Comparison of ENCODE assay signal across 22 cellular contexts in the genomic region with DNA sequence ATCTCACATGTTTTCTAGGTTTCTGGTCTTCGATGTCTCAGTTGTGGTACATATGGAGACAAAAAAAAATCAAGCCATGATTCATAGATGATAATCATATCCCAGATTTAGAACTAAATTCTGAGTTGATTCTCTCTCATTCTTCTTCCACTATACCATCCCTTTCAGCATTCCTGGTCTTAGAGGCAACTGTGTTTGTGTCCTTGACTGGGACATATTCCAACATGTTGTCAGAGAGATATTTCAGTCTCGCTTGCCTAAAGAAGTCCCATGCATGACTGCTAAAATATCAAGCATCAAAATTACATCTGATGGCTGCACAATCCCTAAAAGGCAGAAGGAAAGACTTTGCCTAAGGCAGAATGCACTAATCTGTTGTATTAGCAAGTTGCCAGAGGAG.
DNase-seq lines count a peak whose midpoint lies in the region; ATAC-seq and TF ChIP-seq lines count a peak whose summit lies in the region.
"Had no signal": no experiment of that assay in that cellular context is flagged by ENCODE, and none has a peak within 500 bp of the region (broad histone marks: within the 10 kb centered on the region; RNA-seq: fewer than 3 reads in every experiment).

No MANE protein-coding gene starts in this region.

- H3K27ac ChIP-seq in thyroid gland = no peak overlapping the region

- H3K9me3 ChIP-seq in thyroid gland = no peaks in the 10 kb centered on the region
- H3K9me3 ChIP-seq: MG63 had no signal

- no peaks in the 10 kb centered on the region for H3K36me3 Mint-ChIP-seq in HFFc6 (ENCODE audit: low read depth)
- H3K36me3 Mint-ChIP-seq in activated naive CD8-positive, alpha-beta T cell treated with anti-CD3 and anti-CD28 coated beads, Interleukin-2, amount 50 U/mL, for 24 hours (ENCODE audit: low read depth) = no peaks in the 10 kb centered on the region
- H3K36me3 Mint-ChIP-seq: CD14-positive monocyte had no signal

- no peak overlapping the region; the same call in 1 of the 2 replicates for H3K27ac Mint-ChIP-seq in HFFc6
- no peak overlapping the region for H3K27ac Mint-ChIP-seq in activated naive CD8-positive, alpha-beta T cell treated with anti-CD3 and anti-CD28 coated beads, Interleukin-2, amount 50 U/mL, for 24 hours
- H3K27ac Mint-ChIP-seq: B cell, CD14-positive monocyte had no signal

- intact Hi-C loops in thyroid gland (cut with DNase I) = no loop called here

- TF ChIP-seq POLR2A in thyroid gland (IDR thresholded peaks at IDR 0.05) = no peak

- no peaks in the 10 kb centered on the region for H3K4me1 ChIP-seq in thyroid gland

- TF ChIP-seq CTCF in AG10803 (conservative IDR thresholded peaks at IDR 0.05; ENCODE audit: low read length) = no peak
- TF ChIP-seq CTCF in HFFc6 (IDR thresholded peaks at IDR 0.05) = no peak
- no peak for TF ChIP-seq CTCF in thyroid gland (IDR thresholded peaks at IDR 0.05)

- no peak for ATAC-seq in activated naive CD8-positive, alpha-beta T cell treated with anti-CD3 and anti-CD28 coated beads, Interleukin-2, amount 50 U/mL, for 24 hours
- ATAC-seq in HG02763 (IDR thresholded peaks at IDR 0.05; ENCODE audit: unreplicated experiment) = no peak
- ATAC-seq: GM12878, K562, Panc1 had no signal

- H3K4me3 Mint-ChIP-seq in HFFc6 = no peak overlapping the region
- H3K4me3 Mint-ChIP-seq in activated naive CD8-positive, alpha-beta T cell treated with anti-CD3 and anti-CD28 coated beads, Interleukin-2, amount 50 U/mL, for 24 hours = no peak overlapping the region
- H3K4me3 Mint-ChIP-seq: B cell, CD14-positive monocyte had no signal

- 85 to 87% methylated on average over 2 of the region's 2 CpGs for WGBS in thyroid gland, 2 donors

- H3K4me3 ChIP-seq in AG10803 (ENCODE audit: low read length) (no peak overlapping the region), thyroid gland (replicated peaks in 1 of 3) (no peak overlapping the region)
- H3K4me3 ChIP-seq: GM12878, K562, MG63 had no signal

- H3K27me3 ChIP-seq in thyroid gland = no peaks in the 10 kb centered on the region
- H3K27me3 ChIP-seq: MG63 had no signal

- no peaks in the 10 kb centered on the region for H3K27me3 Mint-ChIP-seq in HFFc6 (ENCODE audit: insufficient read depth)
- H3K27me3 Mint-ChIP-seq in activated naive CD8-positive, alpha-beta T cell treated with anti-CD3 and anti-CD28 coated beads, Interleukin-2, amount 50 U/mL, for 24 hours = peaks cover 2% of the 10 kb centered on the region
- H3K27me3 Mint-ChIP-seq: B cell had no signal

- no peaks in the 10 kb centered on the region for H3K9me3 Mint-ChIP-seq in HFFc6
- H3K9me3 Mint-ChIP-seq in activated naive CD8-positive, alpha-beta T cell treated with anti-CD3 and anti-CD28 coated beads, Interleukin-2, amount 50 U/mL, for 24 hours = no peaks in the 10 kb centered on the region

- H3K36me3 ChIP-seq in thyroid gland = no peaks in the 10 kb centered on the region
- H3K36me3 ChIP-seq: MG63 had no signal

- H3K4me1 Mint-ChIP-seq in HFFc6 (ENCODE audit: low read depth) = peaks cover 29% of the 10 kb centered on the region
- no peaks in the 10 kb centered on the region for H3K4me1 Mint-ChIP-seq in activated naive CD8-positive, alpha-beta T cell treated with anti-CD3 and anti-CD28 coated beads, Interleukin-2, amount 50 U/mL, for 24 hours
- H3K4me1 Mint-ChIP-seq: B cell, CD14-positive monocyte had no signal

- DNase-seq in AG10803 (ENCODE audit: low read depth) = peak; percentile 17
- peak; percentile 46 for DNase-seq in HFFc6
- DNase-seq in amniotic stem cell (lab: John Stamatoyannopoulos, UW) = peak; percentile 11
- peak; percentile 24 for DNase-seq in middle frontal gyrus (ENCODE audit: extremely low spot score, low spot score)
- DNase-seq in activated naive CD8-positive, alpha-beta T cell treated with anti-CD3 and anti-CD28 coated beads, Interleukin-2, amount 50 U/mL, for 24 hours = no peak
- no peak for DNase-seq in NCI-H1092 treated with DMSO at 0.1 percent for 48 hours (lab: John Stamatoyannopoulos, UW)
- DNase-seq in thyroid gland = no peak
- DNase-seq: DMS53; GOT3; MG63; NCI-H1048; NCI-H1436; NCI-H187 treated with DMSO at 0.1 percent for 48 hours; NCI-H510A treated with DMSO at 0.1 percent for 48 hours; NCI-H774; NK-92 treated with Interleukin-12 subunit alpha and Interleukin-12 subunit beta, amount 100 ng/mL, for 24 hours had no signal

Comparison
In these comparisons a context has a peak if more than half of its experiments do, and no peak if none do; other contexts are left out.
1. DNase-seq: peak in AG10803 (single experiment), HFFc6 (single experiment), amniotic stem cell (single experiment) and middle frontal gyrus (single experiment); none in activated naive CD8-positive, alpha-beta T cell treated with anti-CD3 and anti-CD28 coated beads, Interleukin-2, amount 50 U/mL, for 24 hours (single experiment), NCI-H1092 treated with DMSO at 0.1 percent for 48 hours (single experiment) and thyroid gland (0 of 2).